In the genomic region with DNA sequence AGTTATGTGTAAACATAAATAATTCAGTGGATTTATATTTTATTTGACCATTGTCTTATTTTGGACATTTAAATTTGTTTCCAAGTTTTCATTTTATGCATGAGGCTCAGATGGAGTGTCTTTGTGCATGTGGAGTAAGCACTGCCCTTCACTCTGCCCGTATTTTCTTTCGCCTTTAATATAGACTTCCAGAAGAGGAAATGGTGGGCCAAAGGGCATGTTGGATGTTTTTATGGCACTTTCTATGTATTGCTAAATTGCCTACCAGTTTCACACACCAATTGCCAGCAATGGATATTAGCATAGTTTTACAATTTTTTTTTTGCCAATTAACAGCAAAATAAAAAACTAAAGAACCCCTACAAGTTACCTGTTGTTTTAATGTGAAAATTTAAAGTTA, we compare ENCODE assay signal across 20 cellular contexts. TPM values are rescaled to one million over a fixed set of nuclear protein-coding genes. Genes with fewer than 3 reads are reported as not detected.
A peak's percentile ranks its signal among the peaks of the same experiment; 100 is the strongest.
DNase-seq lines count a peak whose midpoint lies in the region; ATAC-seq and TF ChIP-seq lines count a peak whose summit lies in the region.
"Had no signal": no experiment of that assay in that cellular context is flagged by ENCODE, and none has a peak within 500 bp of the region (broad histone marks: within the 10 kb centered on the region; RNA-seq: fewer than 3 reads in every experiment).

No MANE protein-coding gene starts in this region.

- H3K4me1 Mint-ChIP-seq in nephron progenitor cell = peaks cover 47% of the 10 kb centered on the region

- H3K4me3 ChIP-seq in BE2C (ENCODE audit: low read depth, low read length) = no peak overlapping the region

- H3K27me3 Mint-ChIP-seq in nephron progenitor cell (ENCODE audit: low read depth, poor library complexity) = no peaks in the 10 kb centered on the region
- H3K27me3 Mint-ChIP-seq: B cell; CD4-positive, CD25-positive, alpha-beta regulatory T cell; CD8-positive, alpha-beta memory T cell; IgD-negative memory B cell had no signal

- H3K9me3 Mint-ChIP-seq in nephron progenitor cell = peaks cover 18% of the 10 kb centered on the region
- H3K9me3 Mint-ChIP-seq: CD8-positive, alpha-beta memory T cell; HFFc6; IgD-negative memory B cell had no signal

- H3K36me3 Mint-ChIP-seq in nephron progenitor cell (ENCODE audit: low read depth) = peaks cover 48% of the 10 kb centered on the region

- H3K36me3 ChIP-seq in BE2C = no peaks in the 10 kb centered on the region

- no peak for ATAC-seq in GM18498 (IDR thresholded peaks at IDR 0.05; ENCODE audit: unreplicated experiment)
- ATAC-seq: HCT116, HepG2 had no signal

- no peaks in the 10 kb centered on the region for H3K27me3 ChIP-seq in BE2C

- no peak overlapping the region for H3K4me3 Mint-ChIP-seq in nephron progenitor cell
- H3K4me3 Mint-ChIP-seq: B cell; CD4-positive, CD25-positive, alpha-beta regulatory T cell; CD8-positive, alpha-beta memory T cell; HFFc6; IgD-negative memory B cell had no signal

- TF ChIP-seq CTCF in nephron progenitor cell (IDR thresholded peaks at IDR 0.05) (no peak), BE2C (IDR thresholded peaks at IDR 0.05; ENCODE audit: low read depth, low read length) (no peak)

- H3K27ac Mint-ChIP-seq in nephron progenitor cell = peak overlapping the region; percentile 90
- H3K27ac Mint-ChIP-seq: B cell; CD4-positive, CD25-positive, alpha-beta regulatory T cell; CD8-positive, alpha-beta memory T cell; HFFc6; IgD-negative memory B cell had no signal

- peaks cover 4% of the 10 kb centered on the region; the same call in 1 of the 2 replicates for H3K4me1 ChIP-seq in BE2C
- H3K4me1 ChIP-seq: Caco-2 had no signal

- H3K9me3 ChIP-seq in BE2C = no peaks in the 10 kb centered on the region
- H3K9me3 ChIP-seq: Caco-2 had no signal

- DNase-seq in NCI-H69 (lab: John Stamatoyannopoulos, UW) (peak; percentile 39), dermis blood vessel endothelial cell (peak; percentile 21), nephron progenitor cell (no peak), COLO829 (ENCODE audit: low spot score) (no peak), BE2C (no peak)
- DNase-seq: C1 segment of cervical spinal cord; Caco-2; CD4-positive, CD25-positive, alpha-beta regulatory T cell; CD8-positive, alpha-beta memory T cell; DMS153; DMS79; GDM1; GOT3; H7; HFFc6 had no signal

RNA-seq across cellular contexts. Expression of a gene that starts 38.4 kb away (rescaled TPM):
- 9.4 and 11.6 TPM in 2 replicates for total RNA-seq in dermis blood vessel endothelial cell
- 7.5 TPM for polyA plus RNA-seq in BE2C (2012; ENCODE audit: insufficient read depth, insufficient read length, low read depth)

Comparison
In these comparisons a context has a peak if more than half of its experiments do, and no peak if none do; other contexts are left out.
1. DNase-seq: peak in NCI-H69 (single experiment) and dermis blood vessel endothelial cell (single experiment); none in nephron progenitor cell (single experiment), COLO829 (single experiment) and BE2C (single experiment).